ENCODE assay signal across 8 cellular contexts in the genomic region with DNA sequence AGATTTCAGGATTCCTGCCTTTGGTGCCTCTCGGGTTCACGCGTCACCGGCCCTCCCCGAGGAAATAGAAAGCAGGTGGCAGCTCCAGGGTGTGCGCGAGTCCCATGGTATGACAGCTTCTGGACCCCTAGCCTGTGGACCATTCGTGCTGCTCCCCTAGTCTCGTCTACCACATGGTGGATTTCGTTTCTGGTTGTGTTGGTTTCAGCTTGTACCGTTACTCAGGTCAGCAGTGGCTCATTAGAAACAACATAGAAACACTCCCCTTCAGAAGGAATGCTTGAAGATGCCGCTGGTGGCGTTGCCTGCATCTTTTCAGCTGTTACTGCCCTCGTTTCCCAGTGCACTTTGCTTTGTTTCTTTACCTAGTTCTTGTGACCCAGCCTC. TPM values are rescaled to one million over a fixed set of nuclear protein-coding genes. Genes with fewer than 3 reads are reported as not detected.
DNase-seq lines count a peak whose midpoint lies in the region; ATAC-seq, FAIRE-seq and TF ChIP-seq lines count a peak whose summit lies in the region.

No MANE protein-coding gene starts in this region.

- no peak for TF ChIP-seq CTCF in foreskin keratinocyte (conservative IDR thresholded peaks at IDR 0.05)
- no peak for TF ChIP-seq CTCF in omental fat pad (IDR thresholded peaks at IDR 0.05)

- H3K4me1 Mint-ChIP-seq in activated CD4-positive, alpha-beta memory T cell treated with anti-CD3 and anti-CD28 coated beads, Interleukin-2, amount 10 ng/mL, durations not matched to agents 7 days and 5 days: peaks cover 49% of the 10 kb centered on the region

- peak; percentile 41 for ATAC-seq in GM21576 (IDR thresholded peaks at IDR 0.05; ENCODE audit: unreplicated experiment)
- ATAC-seq in foreskin keratinocyte: peak; percentile 32
- ATAC-seq in omental fat pad (ENCODE audit: low FRiP score): peak; percentile 41

- H3K36me3 Mint-ChIP-seq in activated CD4-positive, alpha-beta memory T cell treated with anti-CD3 and anti-CD28 coated beads, Interleukin-2, amount 10 ng/mL, durations not matched to agents 7 days and 5 days (ENCODE audit: low read depth): peaks cover 16% of the 10 kb centered on the region

- no peaks in the 10 kb centered on the region for H3K9me3 Mint-ChIP-seq in activated CD4-positive, alpha-beta memory T cell treated with anti-CD3 and anti-CD28 coated beads, Interleukin-2, amount 10 ng/mL, durations not matched to agents 7 days and 5 days

- FAIRE-seq in HTR-8/SVneo (lab: Jason Lieb, UNC): peak; percentile 55

- no peaks in the 10 kb centered on the region for H3K27me3 Mint-ChIP-seq in activated CD4-positive, alpha-beta memory T cell treated with anti-CD3 and anti-CD28 coated beads, Interleukin-2, amount 10 ng/mL, durations not matched to agents 7 days and 5 days

- no peaks in the 10 kb centered on the region for H3K4me1 ChIP-seq in foreskin keratinocyte

- POLR2A ChIA-PET in activated CD4-positive, alpha-beta memory T cell treated with anti-CD3 and anti-CD28 coated beads, Interleukin-2, amount 10 ng/mL, durations not matched to agents 7 days and 5 days (lab: Charles Lee): interaction anchor here (0.7 to 3.8 kb wide), 16 partner anchors 10 to 82 kb away, joined by 3 to 62 read pairs (median 8); partner anchors contain the start of gene API5

- H3K27ac ChIP-seq in foreskin keratinocyte: peak overlapping the region; percentile 73

- DNase-seq in SKM-1 treated with dmso at 0.1 percent for 144 hours (lab: John Stamatoyannopoulos, UW; ENCODE audit: unreplicated experiment): peak; percentile 39
- no peak for DNase-seq in SKM-1 (lab: John Stamatoyannopoulos, UW; ENCODE audit: unreplicated experiment)
- peak; percentile 25 for DNase-seq in HTR-8/SVneo (ENCODE audit: insufficient read length, low spot score)
- peak; percentile 42 for DNase-seq in activated CD4-positive, alpha-beta memory T cell treated with anti-CD3 and anti-CD28 coated beads, Interleukin-2, amount 10 ng/mL, durations not matched to agents 7 days and 5 days
- DNase-seq in foreskin keratinocyte: peak; percentile 28 to 43
- no peak for DNase-seq in omental fat pad (ENCODE audit: low spot score)
- no peak for DNase-seq in activated effector memory CD4-positive, alpha-beta T cell treated with Interleukin-2 at 50 U/mL for 16 hours

- H3K4me3 Mint-ChIP-seq in activated CD4-positive, alpha-beta memory T cell treated with anti-CD3 and anti-CD28 coated beads, Interleukin-2, amount 10 ng/mL, durations not matched to agents 7 days and 5 days: peak overlapping the region; percentile 96

- H3K27ac Mint-ChIP-seq in activated CD4-positive, alpha-beta memory T cell treated with anti-CD3 and anti-CD28 coated beads, Interleukin-2, amount 10 ng/mL, durations not matched to agents 7 days and 5 days: peak overlapping the region; percentile 94

- no peaks in the 10 kb centered on the region for H3K27me3 ChIP-seq in foreskin keratinocyte

- CTCF ChIA-PET in activated CD4-positive, alpha-beta memory T cell treated with anti-CD3 and anti-CD28 coated beads, Interleukin-2, amount 10 ng/mL, durations not matched to agents 7 days and 5 days (lab: Charles Lee): interaction anchor here (1.0 to 4.3 kb wide), 6 partner anchors 8 to 60 kb away, joined by 3 to 39 read pairs (median 6); partner anchors contain the start of gene API5

RNA-seq across cellular contexts. Expression of gene TTC17, which starts 0.7 kb away (rescaled TPM):
- 10 to 100 TPM; 71.7 to 72.8 TPM for total RNA-seq in activated CD4-positive, alpha-beta memory T cell treated with anti-CD3 and anti-CD28 coated beads, Interleukin-2, amount 10 ng/mL, durations not matched to agents 7 days and 5 days
- 30.9 and 32.1 TPM in 2 replicates for total RNA-seq in foreskin keratinocyte
- 12.2 and 12.9 TPM in 2 replicates for polyA plus RNA-seq in foreskin keratinocyte
- total RNA-seq in omental fat pad: 100 to 1,000 TPM in 2 of 4 donors, 10 to 100 TPM in 2; 78.4 to 180 (median 97.9) TPM

RNA-seq across cellular contexts. Expression of gene API5, which starts 47.6 kb away (rescaled TPM):
- 100 to 1,000 TPM in 1 of 2 experiments, 10 to 100 TPM in 1; 98.0 to 103 TPM for total RNA-seq in activated CD4-positive, alpha-beta memory T cell treated with anti-CD3 and anti-CD28 coated beads, Interleukin-2, amount 10 ng/mL, durations not matched to agents 7 days and 5 days
- total RNA-seq in foreskin keratinocyte: 113 and 122 TPM in 2 replicates
- 39.6 and 48.7 TPM in 2 replicates for polyA plus RNA-seq in foreskin keratinocyte
- total RNA-seq in omental fat pad: 10 to 100 TPM; 54.9 to 90.1 (median 62.7) TPM

Comparison
In these comparisons a context has a peak if more than half of its experiments do, and no peak if none do; other contexts are left out.
1. DNase-seq: peak in SKM-1 treated with dmso at 0.1 percent for 144 hours (single experiment), HTR-8/SVneo (single experiment), activated CD4-positive, alpha-beta memory T cell treated with anti-CD3 and anti-CD28 coated beads, Interleukin-2, amount 10 ng/mL, durations not matched to agents 7 days and 5 days (single experiment) and foreskin keratinocyte (2 of 2); none in SKM-1 (single experiment), omental fat pad (single experiment) and activated effector memory CD4-positive, alpha-beta T cell treated with Interleukin-2 at 50 U/mL for 16 hours (single experiment).
2. Peak in every context shown above with its lines, with median percentiles within 50 percentile points of each other: ATAC-seq.